38 cellular contexts compared by ENCODE assay signal in genomic region chr22:32132126-32132525, GRCh38. TPM values are rescaled to one million over a fixed set of nuclear protein-coding genes. Genes with fewer than 3 reads are reported as not detected.
"Had no signal": no experiment of that assay in that cellular context is flagged by ENCODE, and none has a peak within 500 bp of the region (broad histone marks: within the 10 kb centered on the region; RNA-seq: fewer than 3 reads in every experiment).

No MANE protein-coding gene starts in this region.

- H3K27me3 ChIP-seq: adrenal gland, ascending aorta, body of pancreas, brain microvascular endothelial cell, breast epithelium, cardiac muscle cell had no signal

- H3K27ac ChIP-seq: adrenal gland, ascending aorta, body of pancreas, brain microvascular endothelial cell, breast epithelium, cardiac muscle cell had no signal

- ATAC-seq: activated naive CD4-positive, alpha-beta T cell treated with anti-CD3 and anti-CD28 coated beads, Interleukin-2, amount 50 U/mL, for 72 hours; activated naive CD8-positive, alpha-beta T cell treated with anti-CD3 and anti-CD28 coated beads, Interleukin-2, amount 50 U/mL, for 24 hours; activated T-cell treated with anti-CD3 and anti-CD28 coated beads, Interleukin-2, amount 50 U/mL, for 4 hours; activated T-cell treated with anti-CD3 and anti-CD28 coated beads, Interleukin-2, amount 50 U/mL, for 72 hours; activated T-helper 17 cell treated with anti-CD3 and anti-CD28 coated beads, Interleukin-2, amount 50 U/mL, for 72 hours; body of pancreas had no signal

- H3K36me3 ChIP-seq: adrenal gland, ascending aorta, brain microvascular endothelial cell, breast epithelium, cardiac muscle cell had no signal

- H3K9me3 ChIP-seq: adrenal gland, ascending aorta, body of pancreas, breast epithelium had no signal

- H3K4me1 ChIP-seq: adrenal gland, ascending aorta, body of pancreas, breast epithelium had no signal

- H3K4me3 ChIP-seq: adrenal gland, ascending aorta, body of pancreas, breast epithelium, cardiac muscle cell had no signal

- DNase-seq: activated effector memory CD4-positive, alpha-beta T cell treated with anti-CD3 and anti-CD28 coated beads, Interleukin-2, amount 50 U/mL, for 16 hours; activated effector memory CD4-positive, alpha-beta T cell treated with Interleukin-2 at 50 U/mL for 16 hours; activated gamma-delta T cell; activated gamma-delta T cell treated with Interleukin-2 at 50 U/mL for 16 hours; activated naive CD4-positive, alpha-beta T cell; activated naive CD4-positive, alpha-beta T cell treated with anti-CD3 and anti-CD28 coated beads for 36 hours; activated naive CD4-positive, alpha-beta T cell treated with anti-CD3 and anti-CD28 coated beads, Interleukin-2, amount 10 ng/mL, durations not matched to agents 7 days and 5 days; activated naive CD4-positive, alpha-beta T cell treated with anti-CD3 and anti-CD28 coated beads, Interleukin-2, amount 50 U/mL, for 16 hours; activated naive CD4-positive, alpha-beta T cell treated with Interleukin-2 at 50 U/mL for 16 hours; activated naive CD8-positive, alpha-beta T cell treated with anti-CD3 and anti-CD28 coated beads for 36 hours; activated naive CD8-positive, alpha-beta T cell treated with anti-CD3 and anti-CD28 coated beads, Interleukin-2, amount 10 ng/mL, durations not matched to agents 7 days and 5 days; activated naive CD8-positive, alpha-beta T cell treated with anti-CD3 and anti-CD28 coated beads, Interleukin-2, amount 50 U/mL, for 24 hours; activated T-cell treated with anti-CD3 and anti-CD28 coated beads, Interleukin-2, amount 50 U/mL, for 1 hour; activated T-cell treated with anti-CD3 and anti-CD28 coated beads, Interleukin-2, amount 50 U/mL, for 24 hours; activated T-cell treated with anti-CD3 and anti-CD28 coated beads, Interleukin-2, amount 50 U/mL, for 4 hours; activated T-cell treated with anti-CD3 and anti-CD28 coated beads, Interleukin-2, amount 50 U/mL, for 48 hours; activated T-cell treated with anti-CD3 and anti-CD28 coated beads, Interleukin-2, amount 50 U/mL, for 72 hours; adrenal gland; amniotic stem cell; amygdala; anterior cingulate cortex; aorta; body of pancreas; brain microvascular endothelial cell; caudate nucleus; central memory CD4-positive, alpha-beta T cell; cerebellar nuclear complex had no signal

RNA-seq across cellular contexts. Expression of gene C22orf42, which starts 27.0 kb away (rescaled TPM):
- total RNA-seq: activated naive CD4-positive, alpha-beta T cell treated with anti-CD3 and anti-CD28 coated beads for 36 hours; activated naive CD4-positive, alpha-beta T cell treated with anti-CD3 and anti-CD28 coated beads, Interleukin-2, amount 50 U/mL, for 72 hours; activated naive CD8-positive, alpha-beta T cell treated with anti-CD3 and anti-CD28 coated beads for 36 hours; activated naive CD8-positive, alpha-beta T cell treated with anti-CD3 and anti-CD28 coated beads, Interleukin-2, amount 10 ng/mL, durations not matched to agents 7 days and 5 days; activated T-cell treated with anti-CD3 and anti-CD28 coated beads, Interleukin-2, amount 50 U/mL, for 4 hours; activated T-cell treated with anti-CD3 and anti-CD28 coated beads, Interleukin-2, amount 50 U/mL, for 72 hours; activated T-helper 1 cell treated with anti-CD3 and anti-CD28 coated beads, Interleukin-12 subunit alpha, Interleukin-12 subunit beta, Interleukin-2, Interleukin-4 antibody, amounts not matched to agents 30 ng/mL and 10 ng/mL and 1 ng/mL, durations not matched to agents 14 hours and 24 hours and 36 hours; activated T-helper 17 cell treated with anti-CD3 and anti-CD28 coated beads, Interleukin-2, amount 50 U/mL, for 72 hours; activated T-helper 2 cell treated with anti-CD3 and anti-CD28 coated beads, Interferon-gamma antibody, Interleukin-2, Interleukin-4, amounts not matched to agents 10 μg/mL and 5 μg/mL and 100 μg/mL, durations not matched to agents 14 hours and 24 hours and 36 hours; aorta; ascending aorta; astrocyte; breast epithelium; bronchial epithelial cell; cardiac muscle cell; cardiac septum; chondrocyte had no signal
- polyA plus RNA-seq: aorta, cardiac muscle cell had no signal
